6 cellular contexts compared by ENCODE assay signal in the genomic region with DNA sequence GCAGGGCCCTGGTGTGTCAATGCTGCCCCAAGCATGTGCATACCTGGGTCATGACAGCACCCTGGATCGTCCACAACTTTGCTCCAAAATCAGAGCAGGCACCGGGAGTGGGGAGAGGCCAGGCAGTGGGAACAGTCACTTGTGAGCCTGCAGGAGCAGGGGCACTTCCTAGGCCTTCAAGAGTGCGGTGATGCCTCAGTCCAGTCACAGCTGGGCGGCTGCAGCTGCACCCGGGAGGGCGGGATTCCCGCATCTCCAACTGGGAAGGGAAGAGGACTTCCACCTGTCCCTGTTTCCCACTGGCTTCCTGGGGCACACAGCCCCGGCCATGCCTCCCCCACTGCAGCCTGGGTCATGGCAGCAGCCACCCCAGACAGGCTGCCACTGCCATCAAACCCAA.
"Had no signal": no experiment of that assay in that cellular context is flagged by ENCODE, and none has a peak within 500 bp of the region (broad histone marks: within the 10 kb centered on the region; RNA-seq: fewer than 3 reads in every experiment).

No MANE protein-coding gene starts in this region.

- DNase-seq: H7, HFFc6, IMR-90 had no signal

- H3K4me3 ChIP-seq: GM23338, HAP-1 had no signal

- ATAC-seq: GM23338, HCT116 had no signal

- H3K4me2 ChIP-seq: GM23338 had no signal

- H3K4me1 ChIP-seq: HAP-1 had no signal

- H3K9me3 ChIP-seq: HAP-1 had no signal

- H3K36me3 ChIP-seq: HAP-1 had no signal
